ENCODE assay signal across 11 cellular contexts in the genomic region with DNA sequence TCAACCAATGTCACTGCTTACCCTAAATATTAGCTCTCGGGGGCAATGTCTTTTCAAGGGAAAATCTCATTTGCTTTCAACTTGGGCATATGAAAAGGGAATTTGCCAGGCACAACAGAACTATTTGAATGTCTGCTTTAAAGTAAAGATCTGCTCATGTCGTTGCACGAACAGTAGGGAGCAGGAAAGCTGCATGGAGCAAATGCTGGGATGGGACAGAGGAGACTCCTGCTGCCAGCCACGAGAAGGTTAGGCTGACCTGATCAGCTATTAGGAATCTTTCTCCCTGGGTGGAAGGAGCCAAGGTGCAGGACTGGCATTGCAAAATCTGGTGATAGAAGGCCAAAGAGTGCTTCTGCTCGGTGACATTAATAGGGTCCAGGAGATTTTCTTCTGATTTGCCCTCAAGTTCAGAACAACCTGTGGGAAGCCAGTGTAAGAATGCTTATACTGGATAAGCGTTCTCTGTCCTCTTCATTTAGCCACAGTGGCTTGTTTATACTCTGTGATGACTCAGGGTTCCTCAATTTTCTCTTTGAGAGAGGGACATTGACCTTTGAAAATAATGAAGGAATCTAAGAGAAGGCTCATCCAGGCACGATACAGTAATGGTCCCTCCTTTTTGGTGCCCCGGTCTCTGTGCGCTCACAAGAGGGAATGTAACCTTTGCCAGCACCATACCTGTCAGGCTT. TPM values are rescaled to one million over a fixed set of nuclear protein-coding genes. Genes with fewer than 3 reads are reported as not detected.
DNase-seq lines count a peak whose midpoint lies in the region; ATAC-seq and TF ChIP-seq lines count a peak whose summit lies in the region.
"Had no signal": no experiment of that assay in that cellular context is flagged by ENCODE, and none has a peak within 500 bp of the region (broad histone marks: within the 10 kb centered on the region; RNA-seq: fewer than 3 reads in every experiment).

No MANE protein-coding gene starts in this region.

- peak; percentile 60 for DNase-seq in HFFc6
- no peak for DNase-seq in coronary artery (ENCODE audit: low spot score)
- DNase-seq in right lobe of liver = peak in 2 of 3 donors; percentile 30 to 47
- no peak for DNase-seq in naive thymus-derived CD8-positive, alpha-beta T cell
- DNase-seq in cerebellar cortex (ENCODE audit: low spot score) = no peak
- DNase-seq: activated T-cell treated with anti-CD3 and anti-CD28 coated beads, Interleukin-2, amount 50 U/mL, for 4 hours; stimulated activated naive CD4-positive, alpha-beta T cell treated with Interleukin-2 at 50 U/mL for 16 hours had no signal

- no peak for TF ChIP-seq POLR2A in right lobe of liver (IDR thresholded peaks at IDR 0.05)

- H3K36me3 ChIP-seq in right lobe of liver = no peaks in the 10 kb centered on the region

- peaks cover 0 to 9% of the 10 kb centered on the region in 2 donors for H3K27me3 ChIP-seq in right lobe of liver

- H3K4me1 ChIP-seq in right lobe of liver = peaks cover 0 to 4% (median 0%) of the 10 kb centered on the region in 4 donors

- peak overlapping the region; percentile 83 for H3K4me3 Mint-ChIP-seq in HFFc6
- no peak overlapping the region for H3K4me3 Mint-ChIP-seq in naive thymus-derived CD8-positive, alpha-beta T cell
- H3K4me3 Mint-ChIP-seq: activated T-cell treated with anti-CD3 and anti-CD28 coated beads, Interleukin-2, amount 50 U/mL, for 4 hours had no signal

- no peaks in the 10 kb centered on the region for H3K9me3 Mint-ChIP-seq in HFFc6
- no peaks in the 10 kb centered on the region for H3K9me3 Mint-ChIP-seq in naive thymus-derived CD8-positive, alpha-beta T cell
- H3K9me3 Mint-ChIP-seq: activated T-cell treated with anti-CD3 and anti-CD28 coated beads, Interleukin-2, amount 50 U/mL, for 4 hours had no signal

- H3K27ac ChIP-seq in coronary artery (peak overlapping the region; percentile 64 to 90), right lobe of liver (peak overlapping the region in 1 of 3 donors; percentile 13), temporal lobe (ENCODE audit: low read depth, low read length) (peak overlapping the region; percentile 33)

- H3K4me3 ChIP-seq in coronary artery = peak overlapping the region; percentile 9
- H3K4me3 ChIP-seq in right lobe of liver = no peak overlapping the region

- H3K4me1 Mint-ChIP-seq in HFFc6 (ENCODE audit: low read depth) = peaks cover 66% of the 10 kb centered on the region
- H3K4me1 Mint-ChIP-seq in naive thymus-derived CD8-positive, alpha-beta T cell = no peaks in the 10 kb centered on the region

- WGBS in right lobe of liver (ENCODE audit: insufficient coverage, low coverage, low lambda C conversion rate, missing lambda C conversion rate) = 46% methylated on average over 9 of the region's 9 CpGs

- ATAC-seq in right lobe of liver = peak; percentile 73 to 86 (median 83)
- no peak for ATAC-seq in HG03460 (IDR thresholded peaks at IDR 0.05; ENCODE audit: unreplicated experiment)
- ATAC-seq in naive thymus-derived CD8-positive, alpha-beta T cell = no peak
- no peak for ATAC-seq in HG03521 (IDR thresholded peaks at IDR 0.05; ENCODE audit: unreplicated experiment)
- ATAC-seq: activated T-cell treated with anti-CD3 and anti-CD28 coated beads, Interleukin-2, amount 50 U/mL, for 4 hours had no signal

- TF ChIP-seq CTCF in HFFc6 (IDR thresholded peaks at IDR 0.05) (peak; percentile 58), coronary artery (IDR thresholded peaks at IDR 0.05) (no peak), right lobe of liver (IDR thresholded peaks at IDR 0.05) (peak; percentile 25 to 41 (median 35))

- H3K27ac Mint-ChIP-seq in HFFc6 = peak overlapping the region; percentile 86
- peak overlapping the region in 1 of 10 donors; percentile 34 for H3K27ac Mint-ChIP-seq in naive thymus-derived CD8-positive, alpha-beta T cell
- H3K27ac Mint-ChIP-seq: progenitor cell of endocrine pancreas had no signal

- no peaks in the 10 kb centered on the region for H3K27me3 Mint-ChIP-seq in HFFc6 (ENCODE audit: insufficient read depth)
- H3K27me3 Mint-ChIP-seq in naive thymus-derived CD8-positive, alpha-beta T cell = no peaks in the 10 kb centered on the region
- H3K27me3 Mint-ChIP-seq: progenitor cell of endocrine pancreas had no signal

- POLR2A ChIA-PET in naive thymus-derived CD8-positive, alpha-beta T cell (lab: Charles Lee) = no interaction called here

- no peaks in the 10 kb centered on the region for H3K9me3 ChIP-seq in right lobe of liver

- no peaks in the 10 kb centered on the region for H3K36me3 Mint-ChIP-seq in HFFc6 (ENCODE audit: low read depth)
- H3K36me3 Mint-ChIP-seq in naive thymus-derived CD8-positive, alpha-beta T cell = peaks cover 0 to 2% (median 0%) of the 10 kb centered on the region in 3 donors

- intact Hi-C loops in right lobe of liver (cut with DNase I) = no loop called here

RNA-seq across cellular contexts. Expression of gene FHL1, which starts 22.9 kb away (rescaled TPM):
- total RNA-seq in HFFc6 (2021; fragmentation: NEBNext Ultra II Directional; extraction: Animal tissue kit (Norgen Biotek cat#: 25700)) = 100 to 1,000 TPM; 409 to 808 (median 455) TPM
- total RNA-seq in right lobe of liver (10 to 100 TPM in 5 of 6 experiments, 1 to 10 TPM in 1; 8.0 to 27.6 (median 18.5) TPM), temporal lobe (94.2 TPM)
- total RNA-seq in naive thymus-derived CD8-positive, alpha-beta T cell = 10 to 100 TPM; 10.8 to 12.8 TPM
- polyA plus RNA-seq in naive thymus-derived CD8-positive, alpha-beta T cell = 10 to 100 TPM; 14.9 to 16.6 (median 16.5) TPM

Comparison
In these comparisons a context has a peak if more than half of its experiments do, and no peak if none do; other contexts are left out.
1. DNase-seq: peak in HFFc6 (single experiment) and right lobe of liver (2 of 3); none in coronary artery (single experiment), naive thymus-derived CD8-positive, alpha-beta T cell (0 of 10) and cerebellar cortex (single experiment).
2. ATAC-seq: peak in right lobe of liver (4 of 4); none in HG03460 (single experiment), naive thymus-derived CD8-positive, alpha-beta T cell (0 of 2) and HG03521 (single experiment).